Comparison of ENCODE assay signal across 8 cellular contexts in the genomic region with DNA sequence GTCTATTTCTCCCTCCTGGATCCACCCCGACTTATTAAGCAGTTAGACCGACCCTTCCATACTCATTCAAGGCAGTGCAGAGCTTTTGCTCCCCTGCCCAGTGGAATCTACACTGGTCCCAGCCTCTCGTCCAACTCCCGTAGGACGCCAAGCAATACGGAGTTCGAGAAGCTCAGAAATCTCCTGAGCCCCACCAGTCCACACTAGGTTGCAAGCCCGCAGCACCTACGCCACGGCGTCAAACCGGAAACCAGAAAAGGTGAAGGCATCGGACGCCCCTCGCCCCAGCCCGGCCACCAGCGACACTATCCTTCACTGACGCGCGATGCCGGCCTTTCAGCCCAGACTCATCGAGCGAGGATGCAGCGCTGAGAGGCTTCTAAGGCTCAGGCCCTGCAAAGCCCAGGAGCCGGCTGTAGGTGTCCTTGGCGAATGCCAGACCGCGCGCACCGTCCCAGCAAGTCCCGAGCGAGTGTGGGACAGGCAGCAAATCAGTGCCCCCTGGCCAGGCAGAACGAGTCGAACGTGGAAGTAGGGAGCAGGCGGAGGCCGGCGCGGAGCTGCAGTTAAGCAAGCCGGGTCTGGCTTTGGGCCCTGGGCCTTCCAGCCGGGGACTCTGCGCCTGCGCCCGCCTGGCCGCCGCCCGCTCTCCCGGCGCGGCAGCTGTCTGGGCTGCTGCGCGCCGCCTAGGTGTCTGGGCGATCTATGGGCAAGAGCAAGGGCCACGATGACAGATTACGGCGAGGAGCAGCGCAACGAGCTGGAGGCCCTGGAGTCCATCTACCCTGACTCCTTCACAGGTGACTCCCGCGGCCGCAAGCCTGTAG. TPM values are rescaled to one million over a fixed set of nuclear protein-coding genes. Genes with fewer than 3 reads are reported as not detected.
A peak's percentile ranks its signal among the peaks of the same experiment; 100 is the strongest.
DNase-seq lines count a peak whose midpoint lies in the region; ATAC-seq lines count a peak whose summit lies in the region.

A gene with protein sequence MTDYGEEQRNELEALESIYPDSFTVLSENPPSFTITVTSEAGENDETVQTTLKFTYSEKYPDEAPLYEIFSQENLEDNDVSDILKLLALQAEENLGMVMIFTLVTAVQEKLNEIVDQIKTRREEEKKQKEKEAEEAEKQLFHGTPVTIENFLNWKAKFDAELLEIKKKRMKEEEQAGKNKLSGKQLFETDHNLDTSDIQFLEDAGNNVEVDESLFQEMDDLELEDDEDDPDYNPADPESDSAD (plus strand): TSS at position 649 of the 827 bp plus-strand sequence. CDS start 79 bp downstream, at position 728.

- POLR2A ChIA-PET in activated CD4-positive, alpha-beta T cell treated with anti-CD3 and anti-CD28 coated beads, Interleukin-2, amount 10 ng/mL, durations not matched to agents 7 days and 5 days (lab: Charles Lee) = interaction anchor here (0.6 to 1.7 kb wide), 2 partner anchors 97 to 291 kb away, joined by 3 to 4 read pairs; a partner anchor contains a TSS

- H3K4me1 Mint-ChIP-seq in activated CD4-positive, alpha-beta T cell treated with anti-CD3 and anti-CD28 coated beads, Interleukin-2, amount 10 ng/mL, durations not matched to agents 7 days and 5 days = peaks cover 47% of the 10 kb centered on the region

- H3K9me3 Mint-ChIP-seq in activated CD4-positive, alpha-beta T cell treated with anti-CD3 and anti-CD28 coated beads, Interleukin-2, amount 10 ng/mL, durations not matched to agents 7 days and 5 days = no peaks in the 10 kb centered on the region

- H3K27ac Mint-ChIP-seq in activated CD4-positive, alpha-beta T cell treated with anti-CD3 and anti-CD28 coated beads, Interleukin-2, amount 10 ng/mL, durations not matched to agents 7 days and 5 days = peak within 1 kb of the TSS; percentile 94

- CTCF ChIA-PET in activated CD4-positive, alpha-beta T cell treated with anti-CD3 and anti-CD28 coated beads, Interleukin-2, amount 10 ng/mL, durations not matched to agents 7 days and 5 days (lab: Charles Lee) = interaction anchor here (0.6 to 2.2 kb wide), 11 partner anchors 8 to 302 kb away, joined by 3 to 10 read pairs (median 4); a partner anchor contains a TSS

- H3K4me3 Mint-ChIP-seq in activated CD4-positive, alpha-beta T cell treated with anti-CD3 and anti-CD28 coated beads, Interleukin-2, amount 10 ng/mL, durations not matched to agents 7 days and 5 days = peak within 1 kb of the TSS; percentile 87

- peaks cover 5% of the 10 kb centered on the region for H3K27me3 Mint-ChIP-seq in activated CD4-positive, alpha-beta T cell treated with anti-CD3 and anti-CD28 coated beads, Interleukin-2, amount 10 ng/mL, durations not matched to agents 7 days and 5 days

- DNase-seq in C1 segment of cervical spinal cord (lab: John Stamatoyannopoulos, UW) (peak; percentile 88 to 99 (median 96)), NCI-H69 (lab: John Stamatoyannopoulos, UW) (peak; percentile 96), cortex of kidney (lab: John Stamatoyannopoulos, UW) (peak; percentile 80), left kidney (ENCODE audit: low read depth, low spot score) (peak; percentile 99)
- peak; percentile 98 for DNase-seq in activated CD4-positive, alpha-beta T cell treated with anti-CD3 and anti-CD28 coated beads, Interleukin-2, amount 10 ng/mL, durations not matched to agents 7 days and 5 days
- DNase-seq in stimulated activated CD4-positive, alpha-beta T cell treated with anti-CD3 and anti-CD28 coated beads, Interleukin-2, amount 100 ng/mL, for 24 hours = peak; percentile 97 to 98

- H3K36me3 Mint-ChIP-seq in activated CD4-positive, alpha-beta T cell treated with anti-CD3 and anti-CD28 coated beads, Interleukin-2, amount 10 ng/mL, durations not matched to agents 7 days and 5 days (ENCODE audit: low read depth) = peaks cover 10% of the 10 kb centered on the region

- ATAC-seq in GM19328 (IDR thresholded peaks at IDR 0.05; ENCODE audit: unreplicated experiment) = peak; percentile 89
- peak; percentile 94 for ATAC-seq in HG03520 (IDR thresholded peaks at IDR 0.05; ENCODE audit: unreplicated experiment)

RNA-seq across cellular contexts. Expression of the gene that starts here (rescaled TPM):
- total RNA-seq in activated CD4-positive, alpha-beta T cell treated with anti-CD3 and anti-CD28 coated beads, Interleukin-2, amount 10 ng/mL, durations not matched to agents 7 days and 5 days = 10 to 100 TPM; 39.9 to 51.6 TPM

Comparison
In these comparisons a context has a peak if more than half of its experiments do, and no peak if none do; other contexts are left out.
1. Peak in every context shown above with its lines: DNase-seq and ATAC-seq.